8 cellular contexts compared by ENCODE assay signal in genomic region chr19:49421039-49421877, GRCh38. TPM values are rescaled to one million over a fixed set of nuclear protein-coding genes. Genes with fewer than 3 reads are reported as not detected.
DNase-seq lines count a peak whose midpoint lies in the region; ATAC-seq and TF ChIP-seq lines count a peak whose summit lies in the region.

No MANE protein-coding gene starts in this region.

- H3K36me3 ChIP-seq in PC-3 (ENCODE audit: low read depth, low read length) (no peaks in the 10 kb centered on the region), left lung (no peaks in the 10 kb centered on the region), spleen (no peaks in the 10 kb centered on the region)

- H3K79me2 ChIP-seq in PC-3 (ENCODE audit: low read length), result no peaks in the 10 kb centered on the region

- TF ChIP-seq POLR2A in spleen (IDR thresholded peaks at IDR 0.05), result no peak

- 7 to 11% (median 8%) methylated on average over 47 to 48 of the region's 48 CpGs for WGBS in spleen, 5 donors

- H3K4me1 ChIP-seq in PC-3 (ENCODE audit: insufficient read depth, low read length) (no peaks in the 10 kb centered on the region), left lung (peaks cover 7 to 26% of the 10 kb centered on the region in 2 donors), spleen (peaks cover 20 to 46% (median 37%) of the 10 kb centered on the region in 6 donors)

- DNase-seq in AG20443 (ENCODE audit: low spot score) (peak; percentile 91), HT-29 (ENCODE audit: low spot score) (peak; percentile 57), PC-3 (peak; percentile 47), left lung (peak; percentile 65 to 86), spleen (no peak)
- DNase-seq in central memory CD8-positive, alpha-beta T cell (ENCODE audit: low spot score in 2 of 2), result no peak
- peak in 1 of 2 donors; percentile 41 for DNase-seq in stimulated activated naive CD8-positive, alpha-beta T cell treated with anti-CD3 and anti-CD28 coated beads, Interleukin-15, amount 100 ng/mL, for 72 hours

- peak overlapping the region; percentile 20 for H3K27ac Mint-ChIP-seq in central memory CD8-positive, alpha-beta T cell (ENCODE audit: low read depth)
- H3K27ac Mint-ChIP-seq in stimulated activated naive CD8-positive, alpha-beta T cell treated with anti-CD3 and anti-CD28 coated beads, Interleukin-15, amount 100 ng/mL, for 72 hours, result no peak overlapping the region

- H3K9me3 ChIP-seq in PC-3 (ENCODE audit: low read length) (no peaks in the 10 kb centered on the region), left lung (no peaks in the 10 kb centered on the region), spleen (no peaks in the 10 kb centered on the region)

- H3F3A ChIP-seq in PC-3 (ENCODE audit: low read length, unreplicated experiment), result no peaks in the 10 kb centered on the region

- H3K9ac ChIP-seq in PC-3 (ENCODE audit: low read length), result no peak overlapping the region

- H3K4me3 ChIP-seq in PC-3 (ENCODE audit: low read length) (no peak overlapping the region), left lung (peak overlapping the region in 1 of 2 donors; percentile 18), spleen (peak overlapping the region in 3 of 8 donors; percentile 6 to 59 (median 19))

- H2AFZ ChIP-seq in PC-3 (ENCODE audit: low read length), result no peak overlapping the region

- H4K20me1 ChIP-seq in PC-3 (ENCODE audit: low read length), result no peaks in the 10 kb centered on the region

- BruUV-seq in PC-3 (replicated peaks; lab: Mats Ljungman, UMichigan), result no TSS peak

- peaks cover 100% of the 10 kb centered on the region for H3K27me3 Mint-ChIP-seq in central memory CD8-positive, alpha-beta T cell
- peaks cover 97% of the 10 kb centered on the region for H3K27me3 Mint-ChIP-seq in stimulated activated naive CD8-positive, alpha-beta T cell treated with anti-CD3 and anti-CD28 coated beads, Interleukin-15, amount 100 ng/mL, for 72 hours

- peaks cover 39% of the 10 kb centered on the region for H3K4me1 Mint-ChIP-seq in central memory CD8-positive, alpha-beta T cell
- peaks cover 53% of the 10 kb centered on the region for H3K4me1 Mint-ChIP-seq in stimulated activated naive CD8-positive, alpha-beta T cell treated with anti-CD3 and anti-CD28 coated beads, Interleukin-15, amount 100 ng/mL, for 72 hours

- intact Hi-C loops in PC-3 (cut with micrococcal nuclease), result no loop called here
- intact Hi-C loops in left lung (cut with DNase I), result no loop called here
- intact Hi-C loops in spleen (cut with DNase I; ENCODE audit: low total_unique reads), result no loop called here

- peak overlapping the region; percentile 49; the same call in 1 of the 2 replicates for H3K4me2 ChIP-seq in PC-3 (ENCODE audit: low read length)

- CTCF ChIA-PET in PC-3 (lab: Charles Lee), result interaction anchor here (0.6 kb wide), 1 partner anchor 530 kb away, joined by 3 read pairs; no protein-coding TSS in a partner anchor

- peaks cover 99% of the 10 kb centered on the region for H3K27me3 ChIP-seq in PC-3 (ENCODE audit: low read length)
- peaks cover 63 to 94% of the 10 kb centered on the region in 2 donors for H3K27me3 ChIP-seq in left lung
- H3K27me3 ChIP-seq in spleen (replicated peaks in 1 of 7), result peaks cover 5 to 98% (median 65%) of the 10 kb centered on the region in 7 donors

- H3K9me3 Mint-ChIP-seq in central memory CD8-positive, alpha-beta T cell, result no peaks in the 10 kb centered on the region
- no peaks in the 10 kb centered on the region for H3K9me3 Mint-ChIP-seq in stimulated activated naive CD8-positive, alpha-beta T cell treated with anti-CD3 and anti-CD28 coated beads, Interleukin-15, amount 100 ng/mL, for 72 hours

- no peak for ATAC-seq in PC-3
- no peak for ATAC-seq in central memory CD8-positive, alpha-beta T cell (replicated peaks; ENCODE audit: extremely low read depth, poor library complexity, severe bottlenecking)
- peak; percentile 90 for ATAC-seq in left lung
- peak; percentile 17 for ATAC-seq in stimulated activated naive CD8-positive, alpha-beta T cell treated with anti-CD3 and anti-CD28 coated beads, Interleukin-15, amount 100 ng/mL, for 72 hours
- ATAC-seq in GM18870 (IDR thresholded peaks at IDR 0.05; ENCODE audit: unreplicated experiment), result no peak

- POLR2A ChIA-PET in PC-3 (lab: Charles Lee; ENCODE audit: unreplicated experiment), result no interaction called here

- peak overlapping the region; percentile 54 for H3K4me3 Mint-ChIP-seq in central memory CD8-positive, alpha-beta T cell
- peak overlapping the region; percentile 66 to 69 for H3K4me3 Mint-ChIP-seq in stimulated activated naive CD8-positive, alpha-beta T cell treated with anti-CD3 and anti-CD28 coated beads, Interleukin-15, amount 100 ng/mL, for 72 hours

- TF ChIP-seq CTCF in PC-3 (conservative IDR thresholded peaks at IDR 0.05; ENCODE audit: low read depth, low read length) (no peak), left lung (IDR thresholded peaks at IDR 0.05) (no peak), spleen (IDR thresholded peaks at IDR 0.05 in 8 of 11, conservative IDR thresholded peaks at IDR 0.05 in 3 of 11) (no peak)

- H3K27ac ChIP-seq in PC-3 (ENCODE audit: low read length) (no peak overlapping the region), left lung (no peak overlapping the region), spleen (no peak overlapping the region)

- H3K36me3 Mint-ChIP-seq in central memory CD8-positive, alpha-beta T cell (ENCODE audit: insufficient read depth), result peaks cover 2% of the 10 kb centered on the region

- no peaks in the 10 kb centered on the region for H3K9me2 ChIP-seq in PC-3 (replicated peaks; ENCODE audit: low read length)

RNA-seq across cellular contexts. Expression of gene PTH2, which starts 2.0 kb away (rescaled TPM):
- not detected in 2 replicates for total RNA-seq in HT-29 (2014; rRNA removed; shearing (Covaris generic))
- total RNA-seq in PC-3 (2014; rRNA removed), result not detected in 2 replicates
- total RNA-seq in left lung, result not detected
- not detected for total RNA-seq in spleen
- not detected for polyA plus RNA-seq in spleen

RNA-seq across cellular contexts. Expression of gene GFY, which starts 3.9 kb away (rescaled TPM):
- total RNA-seq in HT-29 (2014; rRNA removed; shearing (Covaris generic)), result not detected in 2 replicates
- total RNA-seq in PC-3 (2014; rRNA removed) (not detected in 2 replicates), left lung (not detected), spleen (not detected)
- not detected for polyA plus RNA-seq in spleen

RNA-seq across cellular contexts. Expression of gene SLC17A7, which starts 20.1 kb away (rescaled TPM):
- 0.13 and 0.18 TPM in 2 replicates for total RNA-seq in HT-29 (2014; rRNA removed; shearing (Covaris generic))
- total RNA-seq in PC-3 (2014; rRNA removed) (0.11 TPM in 1 of 2 replicates, not detected in the other), left lung (under 1 TPM; 0.29 to 0.34 TPM), spleen (under 1 TPM in 2 of 7 donors, not detected in 5; 0.10 to 0.13 TPM)
- under 1 TPM; 0.07 to 0.12 (median 0.10) TPM for polyA plus RNA-seq in spleen

RNA-seq across cellular contexts. Expression of gene PIH1D1, which starts 30.4 kb away (rescaled TPM):
- total RNA-seq in HT-29 (2014; rRNA removed; shearing (Covaris generic)), result 337 and 351 TPM in 2 replicates
- total RNA-seq in PC-3 (2014; rRNA removed) (171 and 200 TPM in 2 replicates), left lung (10 to 100 TPM; 54.4 to 78.5 TPM), spleen (10 to 100 TPM; 76.0 to 94.3 (median 86.1) TPM)
- 100 to 1,000 TPM in 2 of 3 donors, 10 to 100 TPM in 1; 85.3 to 140 (median 118) TPM for polyA plus RNA-seq in spleen

RNA-seq across cellular contexts. Expression of gene ALDH16A1, which starts 31.8 kb away (rescaled TPM):
- 214 and 224 TPM in 2 replicates for total RNA-seq in HT-29 (2014; rRNA removed; shearing (Covaris generic))
- not detected in 2 replicates for total RNA-seq in PC-3 (2014; rRNA removed)
- 10 to 100 TPM; 29.3 to 54.2 TPM for total RNA-seq in left lung
- 10 to 100 TPM; 38.7 to 50.2 (median 45.8) TPM for total RNA-seq in spleen
- 10 to 100 TPM; 54.9 to 99.9 (median 94.9) TPM for polyA plus RNA-seq in spleen

Comparison
In these comparisons a context has a peak if more than half of its experiments do, and no peak if none do; other contexts are left out.
1. DNase-seq: peak in AG20443 (single experiment), HT-29 (single experiment), PC-3 (single experiment) and left lung (2 of 2); none in central memory CD8-positive, alpha-beta T cell (0 of 2) and spleen (single experiment).
2. ATAC-seq: peak in left lung (single experiment) and stimulated activated naive CD8-positive, alpha-beta T cell treated with anti-CD3 and anti-CD28 coated beads, Interleukin-15, amount 100 ng/mL, for 72 hours (single experiment); none in PC-3 (single experiment), central memory CD8-positive, alpha-beta T cell (single experiment) and GM18870 (single experiment).